Comparison of ENCODE assay signal across 1 cellular context in genomic region chr5:178421699-178422399, GRCh38.
TF ChIP-seq lines count a peak whose summit lies in the region.

No MANE protein-coding gene starts in this region.

TF ChIP-seq in WTC11, 78 proteins besides CTCF, POLR2A, EP300 and RAD21 (continued from another document):
- TF ChIP-seq PRDM15 (CRISPR knock-in tag; IDR thresholded peaks at IDR 0.05) (no peak), ZNF416 (CRISPR knock-in tag; IDR thresholded peaks at IDR 0.05) (no peak), OVOL2 (CRISPR knock-in tag; IDR thresholded peaks at IDR 0.05; ENCODE audit: borderline replicate concordance) (no peak), NR3C1 (CRISPR knock-in tag; conservative IDR thresholded peaks at IDR 0.05; ENCODE audit: low read depth) (no peak), TEAD1 (CRISPR knock-in tag; IDR thresholded peaks at IDR 0.05) (no peak), PRRX2 (CRISPR knock-in tag; IDR thresholded peaks at IDR 0.05) (no peak), ZNF317 (CRISPR knock-in tag; IDR thresholded peaks at IDR 0.05; ENCODE audit: borderline replicate concordance, low read depth) (no peak), JAZF1 (CRISPR knock-in tag; IDR thresholded peaks at IDR 0.05) (no peak), GRHL2 (CRISPR knock-in tag; IDR thresholded peaks at IDR 0.05; ENCODE audit: insufficient replicate concordance, severe bottlenecking) (no peak)
